20 cellular contexts compared by ENCODE assay signal in genomic region chr7:115218076-115218475, GRCh38.
"Had no signal": no experiment of that assay in that cellular context is flagged by ENCODE, and none has a peak within 500 bp of the region (broad histone marks: within the 10 kb centered on the region; RNA-seq: fewer than 3 reads in every experiment).

No MANE protein-coding gene starts in this region.

- FAIRE-seq: keratinocyte had no signal

- H3K4me3 ChIP-seq: colonic mucosa, esophagus muscularis mucosa, gastrocnemius medialis, heart right ventricle, left lung, lower lobe of right lung, mucosa of descending colon had no signal

- H3K36me3 ChIP-seq: colonic mucosa, esophagus muscularis mucosa, gastrocnemius medialis, heart right ventricle, left lung, lower lobe of right lung had no signal

- ATAC-seq: gastrocnemius medialis, heart right ventricle, left ventricle myocardium superior, mucosa of descending colon had no signal

- H3K27ac ChIP-seq: colonic mucosa, esophagus muscularis mucosa, gastrocnemius medialis, heart right ventricle, left lung, lower lobe of right lung had no signal

- H3K4me1 ChIP-seq: colonic mucosa, gastrocnemius medialis, left lung had no signal

- H3K27me3 ChIP-seq: colonic mucosa, esophagus muscularis mucosa, gastrocnemius medialis, heart right ventricle, left lung had no signal

- DNase-seq: colonic mucosa; cortex of kidney; effector CD8-positive, alpha-beta T cell; effector memory CD8-positive, alpha-beta T cell; endodermal cell; foreskin melanocyte; gastrocnemius medialis; glutamatergic neuron; head of caudate nucleus; heart right ventricle; hippocampal formation; left cardiac atrium; left lung; left ventricle myocardium superior; lower lobe of right lung; mesenchymal stem cell; mucosa of descending colon; naive B cell had no signal
